Comparison of ENCODE assay signal across 8 cellular contexts in the genomic region with DNA sequence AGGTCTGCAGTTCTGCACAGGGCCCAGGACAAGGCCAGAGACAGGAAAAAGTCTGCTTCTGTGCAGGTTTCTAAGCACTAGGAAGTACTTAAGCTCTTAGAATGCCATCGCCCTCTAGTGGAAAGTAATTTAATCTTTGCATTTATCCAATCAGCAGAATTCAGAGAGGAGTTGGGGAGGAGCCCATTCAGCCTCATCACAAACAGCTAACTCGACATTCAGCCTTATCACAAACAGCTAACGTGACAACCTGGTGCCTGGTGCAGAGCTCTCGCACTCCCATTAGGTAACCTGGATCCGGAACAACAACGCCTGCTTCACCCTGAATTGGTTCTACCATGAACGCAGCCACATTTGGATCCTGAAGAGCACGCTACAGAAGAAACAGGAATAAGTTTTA. TPM values are rescaled to one million over a fixed set of nuclear protein-coding genes. Genes with fewer than 3 reads are reported as not detected.
DNase-seq lines count a peak whose midpoint lies in the region; ATAC-seq, FAIRE-seq and TF ChIP-seq lines count a peak whose summit lies in the region.

No MANE protein-coding gene starts in this region.

- intact Hi-C loops in A673 (cut with micrococcal nuclease; ENCODE audit: unreplicated experiment) (no loop called here), left colon (cut with DNase I, micrococcal nuclease) (no loop called here)

- H3K4me3 ChIP-seq in A673 (ENCODE audit: low read depth, low read length, poor library complexity, severe bottlenecking) (no peak overlapping the region), GM12865 (ENCODE audit: low read depth, low read length) (no peak overlapping the region), RWPE2 (ENCODE audit: severe bottlenecking) (no peak overlapping the region), bronchial epithelial cell (ENCODE audit: low read depth, low read length) (no peak overlapping the region), thoracic aorta (no peak overlapping the region)

- H3K9me3 ChIP-seq in A673 (ENCODE audit: low read depth, low read length, poor library complexity, severe bottlenecking) (no peaks in the 10 kb centered on the region), RWPE2 (ENCODE audit: severe bottlenecking) (no peaks in the 10 kb centered on the region), thoracic aorta (no peaks in the 10 kb centered on the region)

- ATAC-seq in RWPE2 (ENCODE audit: low read depth), result peak; percentile 89
- peak; percentile 88 for ATAC-seq in left colon
- ATAC-seq in thoracic aorta (ENCODE audit: insufficient number of reproducible peaks, low FRiP score, low read depth), result no peak

- H3K36me3 ChIP-seq in A673 (ENCODE audit: insufficient read depth, low read length, poor library complexity, severe bottlenecking) (peaks cover 3% of the 10 kb centered on the region), RWPE2 (ENCODE audit: low read depth) (peaks cover 80% of the 10 kb centered on the region), bronchial epithelial cell (ENCODE audit: control insufficient read depth, insufficient read depth, low read length) (peaks cover 4% of the 10 kb centered on the region), thoracic aorta (peaks cover 56% of the 10 kb centered on the region)

- no peaks in the 10 kb centered on the region for H3K4me1 ChIP-seq in A673 (ENCODE audit: insufficient read depth, low read length, poor library complexity, severe bottlenecking)
- no peaks in the 10 kb centered on the region for H3K4me1 ChIP-seq in RWPE2 (ENCODE audit: insufficient read depth, poor library complexity, severe bottlenecking)
- no peaks in the 10 kb centered on the region for H3K4me1 ChIP-seq in thoracic aorta (ENCODE audit: control insufficient read depth in 1 of 2, low read depth in 2 of 2)

- no peaks in the 10 kb centered on the region; the same call in 1 of the 2 replicates for H3K27me3 Mint-ChIP-seq in HFFc6 (ENCODE audit: insufficient read depth)

- TF ChIP-seq CTCF in A673 (conservative IDR thresholded peaks at IDR 0.05; ENCODE audit: low read depth, low read length) (peak; percentile 70), GM12865 (IDR thresholded peaks at IDR 0.05; ENCODE audit: insufficient read depth, low read depth, low read length, missing control alignments) (peak; percentile 61), HFFc6 (IDR thresholded peaks at IDR 0.05) (peak; percentile 80), RWPE2 (IDR thresholded peaks at IDR 0.05; ENCODE audit: poor library complexity, severe bottlenecking) (peak; percentile 84), bronchial epithelial cell (IDR thresholded peaks at IDR 0.05; ENCODE audit: insufficient read depth, low read length, severe bottlenecking) (peak; percentile 69), thoracic aorta (IDR thresholded peaks at IDR 0.05) (peak; percentile 37)

- CTCF ChIA-PET in A673 (lab: Charles Lee), result interaction anchor here (0.5 to 1.1 kb wide), 11 partner anchors 11 to 454 kb away, joined by 3 to 18 read pairs (median 3); no protein-coding TSS in a partner anchor

- H3K27ac ChIP-seq in A673 (ENCODE audit: low read depth, low read length, poor library complexity, severe bottlenecking), result no peak overlapping the region
- no peak overlapping the region for H3K27ac ChIP-seq in RWPE2 (ENCODE audit: poor library complexity, severe bottlenecking)
- no peak overlapping the region for H3K27ac ChIP-seq in thoracic aorta

- DNase-seq in A673 (ENCODE audit: low spot score), result peak; percentile 88
- DNase-seq in GM12865 (ENCODE audit: low read depth), result peak; percentile 87
- peak; percentile 81 for DNase-seq in HFFc6
- peak; percentile 82 for DNase-seq in MV-4-11 (lab: John Stamatoyannopoulos, UW)
- DNase-seq in RWPE2 (ENCODE audit: low spot score), result no peak
- DNase-seq in bronchial epithelial cell (ENCODE audit: low read depth), result peak; percentile 83
- no peak for DNase-seq in left colon
- DNase-seq in thoracic aorta (ENCODE audit: low spot score), result no peak

- BruUV-seq in A673 (replicated peaks; lab: Mats Ljungman, UMichigan), result no TSS peak

- H3K4me3 Mint-ChIP-seq in HFFc6, result no peak overlapping the region

- FAIRE-seq in bronchial epithelial cell (lab: Jason Lieb, UNC), result no peak

- POLR2A ChIA-PET in A673 (lab: Charles Lee; ENCODE audit: low non-redundant PET), result no interaction called here

- H3K9me3 Mint-ChIP-seq in HFFc6, result no peaks in the 10 kb centered on the region

- H3K27ac Mint-ChIP-seq in HFFc6, result no peak overlapping the region

- H3K4me1 Mint-ChIP-seq in HFFc6 (ENCODE audit: low read depth), result no peaks in the 10 kb centered on the region

- H3K36me3 Mint-ChIP-seq in HFFc6 (ENCODE audit: low read depth), result peaks cover 35% of the 10 kb centered on the region

- H3K27me3 ChIP-seq in A673 (replicated peaks; ENCODE audit: insufficient read depth, low read depth, low read length, poor library complexity) (no peaks in the 10 kb centered on the region), RWPE2 (ENCODE audit: insufficient read depth, poor library complexity, severe bottlenecking) (no peaks in the 10 kb centered on the region), bronchial epithelial cell (ENCODE audit: control insufficient read depth, insufficient read depth, low read length) (no peaks in the 10 kb centered on the region), thoracic aorta (replicated peaks; ENCODE audit: insufficient read depth) (no peaks in the 10 kb centered on the region)

RNA-seq across cellular contexts. Expression of a gene that starts 15.2 kb away (rescaled TPM):
- 25.2 and 26.9 TPM in 2 replicates for total RNA-seq in A673 (2021)
- 100 to 1,000 TPM; 126 to 158 (median 137) TPM for total RNA-seq in HFFc6 (2021; fragmentation: NEBNext Ultra II Directional; extraction: Animal tissue kit (Norgen Biotek cat#: 25700))
- total RNA-seq in bronchial epithelial cell, result 117 and 130 TPM in 2 replicates
- 10 to 100 TPM; 61.0 to 70.0 TPM for total RNA-seq in left colon
- total RNA-seq in thoracic aorta, result 10 to 100 TPM; 74.5 to 83.7 TPM

RNA-seq across cellular contexts. Expression of a gene that starts 46.3 kb away (rescaled TPM):
- total RNA-seq in A673 (2021) (not detected in 2 replicates), bronchial epithelial cell (0.51 and 2.1 TPM in 2 replicates), left colon (not detected), thoracic aorta (not detected)
- total RNA-seq in HFFc6 (2021; fragmentation: NEBNext Ultra II Directional; extraction: Animal tissue kit (Norgen Biotek cat#: 25700)), result not detected

RNA-seq across cellular contexts. Expression of a gene that starts 58.1 kb away (rescaled TPM):
- 2.3 and 5.9 TPM in 2 replicates for total RNA-seq in A673 (2021)
- total RNA-seq in HFFc6 (2021; fragmentation: NEBNext Ultra II Directional; extraction: Animal tissue kit (Norgen Biotek cat#: 25700)), result 10 to 100 TPM; 12.5 to 17.3 (median 14.0) TPM
- 14.0 and 17.8 TPM in 2 replicates for total RNA-seq in bronchial epithelial cell
- 10 to 100 TPM; 26.1 to 29.8 TPM for total RNA-seq in left colon
- total RNA-seq in thoracic aorta, result 10 to 100 TPM in 1 of 2 donors, 1 to 10 TPM in 1; 7.2 to 24.1 TPM

Comparison
In these comparisons a context has a peak if more than half of its experiments do, and no peak if none do; other contexts are left out.
1. DNase-seq: peak in A673 (single experiment), GM12865 (single experiment), HFFc6 (single experiment), MV-4-11 (single experiment) and bronchial epithelial cell (single experiment); none in RWPE2 (single experiment), left colon (0 of 2) and thoracic aorta (single experiment).
2. Peak in every context shown above with its lines, with median percentiles within 50 percentile points of each other: CTCF ChIP-seq.